ENCODE assay signal across 12 cellular contexts in the genomic region with DNA sequence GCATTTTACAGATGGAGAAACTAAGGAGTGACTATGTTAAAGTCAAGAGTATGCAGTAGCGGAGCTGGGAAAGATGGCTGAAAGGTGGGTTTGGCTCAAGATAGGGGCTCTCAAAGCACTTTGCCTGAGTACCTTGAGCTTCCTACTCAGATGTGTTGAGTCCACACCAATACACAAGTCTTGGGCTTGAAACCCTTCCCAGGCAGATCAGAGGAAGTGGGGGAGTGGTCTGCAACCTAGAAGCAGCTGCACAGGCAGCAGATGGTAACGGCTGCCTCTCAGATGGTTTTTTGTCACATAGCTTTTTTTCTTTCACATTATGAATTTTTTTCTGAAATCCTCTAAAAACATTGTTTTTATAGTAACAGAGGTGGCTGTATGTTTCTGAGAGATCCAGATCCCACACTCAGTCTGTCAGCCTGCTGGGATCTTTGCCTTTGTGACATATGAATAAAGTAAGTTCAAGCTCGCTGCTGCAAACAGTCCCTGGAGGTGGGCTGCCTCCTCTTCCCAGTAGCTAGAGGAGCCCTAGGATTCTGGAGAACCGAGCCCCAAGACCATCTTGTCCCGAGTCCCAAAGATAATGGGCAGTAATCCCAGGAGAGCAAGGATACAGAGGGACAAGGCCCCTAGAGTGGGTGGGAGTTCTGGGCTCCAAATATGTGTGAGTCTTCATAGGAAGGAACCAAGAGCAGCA.
"Had no signal": no experiment of that assay in that cellular context is flagged by ENCODE, and none has a peak within 500 bp of the region (broad histone marks: within the 10 kb centered on the region; RNA-seq: fewer than 3 reads in every experiment).

No MANE protein-coding gene starts in this region.

- FAIRE-seq: colon had no signal

- H3K4me1 ChIP-seq: body of pancreas, transverse colon, vagina had no signal

- H3K27me3 Mint-ChIP-seq: activated naive CD8-positive, alpha-beta T cell; activated T-cell treated with anti-CD3 and anti-CD28 coated beads, Interleukin-2, amount 50 U/mL, for 24 hours had no signal

- H3K4me3 Mint-ChIP-seq: activated naive CD8-positive, alpha-beta T cell; activated T-cell treated with anti-CD3 and anti-CD28 coated beads, Interleukin-2, amount 50 U/mL, for 24 hours; natural killer cell treated with Interleukin-12 subunit alpha and Interleukin-12 subunit beta and Interleukin-15 and Interleukin-18, amount 100 ng/mL, for 72 hours; stimulated activated memory B cell treated with anti-CD40 and anti-IgM and Interleukin-4, amounts not matched to agents 10 μg/mL and 1 μg/mL and 100 μg/mL, for 72 hours had no signal

- DNase-seq: activated CD4-positive, alpha-beta T cell treated with anti-CD3 and anti-CD28 coated beads, Interleukin-2, amount 50 U/mL, for 48 hours; activated T-cell treated with anti-CD3 and anti-CD28 coated beads, Interleukin-2, amount 50 U/mL, for 24 hours; body of pancreas; stimulated activated CD4-positive, alpha-beta T cell treated with anti-CD3 and anti-CD28 coated beads, Interleukin-2, amount 100 ng/mL, for 48 hours; transverse colon; WERI-Rb-1 had no signal

- H3K4me3 ChIP-seq: body of pancreas, transverse colon, vagina had no signal

- H3K9me3 ChIP-seq: body of pancreas, transverse colon, vagina had no signal

- H3K27ac ChIP-seq: body of pancreas, transverse colon, vagina, WERI-Rb-1 had no signal

- ATAC-seq: body of pancreas; esophagus mucosa; natural killer cell treated with Interleukin-12 subunit alpha and Interleukin-12 subunit beta and Interleukin-15 and Interleukin-18, amount 100 ng/mL, for 72 hours; stimulated activated memory B cell treated with anti-CD40 and anti-IgM and Interleukin-4, amounts not matched to agents 10 μg/mL and 1 μg/mL and 100 μg/mL, for 72 hours had no signal

- H3K27me3 ChIP-seq: body of pancreas, transverse colon, vagina had no signal

- H3K36me3 ChIP-seq: transverse colon, vagina, WERI-Rb-1 had no signal

- H3K27ac Mint-ChIP-seq: activated naive CD8-positive, alpha-beta T cell; activated T-cell treated with anti-CD3 and anti-CD28 coated beads, Interleukin-2, amount 50 U/mL, for 24 hours; natural killer cell treated with Interleukin-12 subunit alpha and Interleukin-12 subunit beta and Interleukin-15 and Interleukin-18, amount 100 ng/mL, for 72 hours; stimulated activated memory B cell treated with anti-CD40 and anti-IgM and Interleukin-4, amounts not matched to agents 10 μg/mL and 1 μg/mL and 100 μg/mL, for 72 hours had no signal
